In the genomic region with DNA sequence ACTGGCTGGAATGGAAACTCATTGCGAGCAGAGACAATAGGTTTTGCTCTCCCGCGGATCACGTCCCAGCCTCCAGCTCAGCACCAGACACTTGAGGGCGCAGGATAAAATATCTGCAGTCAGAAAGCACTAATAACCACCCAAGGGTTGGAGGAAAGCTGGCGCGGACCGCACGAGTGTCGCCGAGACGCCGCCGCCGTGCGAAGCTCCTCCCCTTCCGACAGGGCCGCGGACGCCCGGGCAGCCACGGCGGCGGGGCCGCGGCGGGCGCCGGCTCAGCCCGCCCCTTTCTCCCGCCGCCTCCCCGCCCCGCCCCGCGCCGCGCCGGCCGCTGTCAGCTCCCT, we compare ENCODE assay signal across 8 cellular contexts.
DNase-seq lines count a peak whose midpoint lies in the region; ATAC-seq lines count a peak whose summit lies in the region.

A gene with protein sequence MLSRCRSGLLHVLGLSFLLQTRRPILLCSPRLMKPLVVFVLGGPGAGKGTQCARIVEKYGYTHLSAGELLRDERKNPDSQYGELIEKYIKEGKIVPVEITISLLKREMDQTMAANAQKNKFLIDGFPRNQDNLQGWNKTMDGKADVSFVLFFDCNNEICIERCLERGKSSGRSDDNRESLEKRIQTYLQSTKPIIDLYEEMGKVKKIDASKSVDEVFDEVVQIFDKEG (plus strand): TSS at position 213 of the 344 bp plus-strand sequence. CDS start 156 bp downstream, outside the sequence.

- DNase-seq in AML-193 (lab: John Stamatoyannopoulos, UW) (peak; percentile 64 to 73), NCI-H345 treated with DMSO at 0.1 percent for 48 hours (lab: John Stamatoyannopoulos, UW; ENCODE audit: unreplicated experiment) (peak; percentile 83), cerebellar cortex (ENCODE audit: low spot score) (peak; percentile 90), kidney glomerular epithelial cell (lab: John Stamatoyannopoulos, UW) (peak; percentile 76)
- DNase-seq in stimulated activated CD4-positive, alpha-beta T cell treated with anti-CD3 and anti-CD28 coated beads, Interleukin-15, amount 100 ng/mL, for 48 hours (ENCODE audit: low read depth in 2 of 2) = peak; percentile 61 to 70

- ATAC-seq in GM19035 (IDR thresholded peaks at IDR 0.05; ENCODE audit: unreplicated experiment) (peak; percentile 66), HG03342 (IDR thresholded peaks at IDR 0.05; ENCODE audit: unreplicated experiment) (peak; percentile 73)
- peak; percentile 75 to 78 for ATAC-seq in activated CD4-positive, CD25-positive, alpha-beta regulatory T cell treated with anti-CD3 and anti-CD28 coated beads, Interleukin-2, amount 50 U/mL, for 24 hours

Comparison
In these comparisons a context has a peak if more than half of its experiments do, and no peak if none do; other contexts are left out.
1. Peak in every context shown above with its lines: DNase-seq and ATAC-seq.